ENCODE assay signal across 17 cellular contexts in genomic region chr12:69026341-69026740, GRCh38.
"Had no signal": no experiment of that assay in that cellular context is flagged by ENCODE, and none has a peak within 500 bp of the region (broad histone marks: within the 10 kb centered on the region; RNA-seq: fewer than 3 reads in every experiment).

No MANE protein-coding gene starts in this region.

- ATAC-seq: activated CD8-positive, alpha-beta memory T cell treated with anti-CD3 and anti-CD28 coated beads, Interleukin-2, amount 10 ng/mL, durations not matched to agents 7 days and 5 days; left lobe of liver; mucosa of descending colon; naive thymus-derived CD8-positive, alpha-beta T cell; stimulated activated effector memory CD8-positive, alpha-beta T cell treated with anti-CD3 and anti-CD28 coated beads, Interleukin-12 subunit alpha, Interleukin-12 subunit beta, amount 100 ng/mL, for 72 hours had no signal

- H2AFZ ChIP-seq: hepatocyte had no signal

- H3K4me3 ChIP-seq: hepatocyte, mucosa of descending colon, pancreas had no signal

- H3K4me1 ChIP-seq: pancreas had no signal

- H3K36me3 ChIP-seq: pancreas had no signal

- H3K4me3 Mint-ChIP-seq: activated CD8-positive, alpha-beta memory T cell treated with anti-CD3 and anti-CD28 coated beads, Interleukin-2, amount 10 ng/mL, durations not matched to agents 7 days and 5 days; activated T-cell treated with anti-CD3 and anti-CD28 coated beads, Interleukin-2, amount 50 U/mL, for 24 hours; naive thymus-derived CD8-positive, alpha-beta T cell; stimulated activated effector memory CD8-positive, alpha-beta T cell treated with anti-CD3 and anti-CD28 coated beads, Interleukin-12 subunit alpha, Interleukin-12 subunit beta, amount 100 ng/mL, for 72 hours had no signal

- H3K4me2 ChIP-seq: hepatocyte had no signal

- H3K9me3 Mint-ChIP-seq: activated T-cell treated with anti-CD3 and anti-CD28 coated beads, Interleukin-2, amount 50 U/mL, for 24 hours; naive thymus-derived CD8-positive, alpha-beta T cell; stimulated activated effector memory CD8-positive, alpha-beta T cell treated with anti-CD3 and anti-CD28 coated beads, Interleukin-12 subunit alpha, Interleukin-12 subunit beta, amount 100 ng/mL, for 72 hours had no signal

- H3K27ac ChIP-seq: hepatocyte, pancreas, VCaP had no signal

- H3K4me1 Mint-ChIP-seq: activated CD8-positive, alpha-beta memory T cell treated with anti-CD3 and anti-CD28 coated beads, Interleukin-2, amount 10 ng/mL, durations not matched to agents 7 days and 5 days; naive thymus-derived CD8-positive, alpha-beta T cell; stimulated activated effector memory CD8-positive, alpha-beta T cell treated with anti-CD3 and anti-CD28 coated beads, Interleukin-12 subunit alpha, Interleukin-12 subunit beta, amount 100 ng/mL, for 72 hours had no signal

- H3K79me2 ChIP-seq: hepatocyte had no signal

- H3K9me3 ChIP-seq: mucosa of descending colon, pancreas had no signal

- H3K27me3 ChIP-seq: hepatocyte, pancreas had no signal

- H3K36me3 Mint-ChIP-seq: activated CD8-positive, alpha-beta memory T cell treated with anti-CD3 and anti-CD28 coated beads, Interleukin-2, amount 10 ng/mL, durations not matched to agents 7 days and 5 days; naive thymus-derived CD8-positive, alpha-beta T cell; stimulated activated effector memory CD8-positive, alpha-beta T cell treated with anti-CD3 and anti-CD28 coated beads, Interleukin-12 subunit alpha, Interleukin-12 subunit beta, amount 100 ng/mL, for 72 hours had no signal

- FAIRE-seq: endometrium, keratinocyte, pancreas had no signal

- DNase-seq: activated CD4-positive, alpha-beta T cell treated with anti-CD3 and anti-CD28 coated beads for 1 hour; activated CD4-positive, alpha-beta T cell treated with anti-CD3 and anti-CD28 coated beads, Interleukin-2, amount 50 U/mL, for 4 hours; activated CD8-positive, alpha-beta memory T cell treated with anti-CD3 and anti-CD28 coated beads, Interleukin-2, amount 10 ng/mL, durations not matched to agents 7 days and 5 days; activated effector memory CD4-positive, alpha-beta T cell treated with Interleukin-2 at 50 U/mL for 16 hours; activated naive CD4-positive, alpha-beta T cell treated with anti-CD3 and anti-CD28 coated beads, Interleukin-2, amount 50 U/mL, for 16 hours; activated T-cell treated with anti-CD3 and anti-CD28 coated beads, Interleukin-2, amount 50 U/mL, for 24 hours; mucosa of descending colon; naive thymus-derived CD8-positive, alpha-beta T cell; pancreas; stimulated activated CD4-positive, alpha-beta T cell treated with anti-CD3 and anti-CD28 coated beads, Interleukin-2, amount 100 ng/mL, for 24 hours; T1000 had no signal

- H3K27ac Mint-ChIP-seq: activated CD8-positive, alpha-beta memory T cell treated with anti-CD3 and anti-CD28 coated beads, Interleukin-2, amount 10 ng/mL, durations not matched to agents 7 days and 5 days; activated T-cell treated with anti-CD3 and anti-CD28 coated beads, Interleukin-2, amount 50 U/mL, for 24 hours; naive thymus-derived CD8-positive, alpha-beta T cell; stimulated activated effector memory CD8-positive, alpha-beta T cell treated with anti-CD3 and anti-CD28 coated beads, Interleukin-12 subunit alpha, Interleukin-12 subunit beta, amount 100 ng/mL, for 72 hours had no signal
